In the genomic region with DNA sequence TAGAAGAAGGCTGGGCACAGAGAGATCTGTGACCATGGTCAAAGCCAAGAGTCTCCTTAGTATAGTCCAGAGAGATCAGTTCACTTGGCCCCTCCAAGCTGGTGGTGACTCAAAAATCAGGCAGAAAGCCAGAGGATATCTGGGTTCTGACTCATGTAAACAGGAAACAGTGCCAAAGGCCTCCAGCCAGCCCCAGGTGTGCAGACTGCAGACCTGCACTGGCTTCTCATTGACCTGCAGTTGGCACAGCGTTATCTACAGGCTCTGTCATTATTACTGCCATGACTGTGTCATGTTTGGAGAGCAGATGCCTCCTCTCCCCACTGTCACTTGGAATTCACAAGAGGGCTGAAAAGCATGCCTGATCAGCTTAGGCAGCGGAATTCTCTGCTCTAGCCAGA, we compare ENCODE assay signal across 8 cellular contexts.
DNase-seq lines count a peak whose midpoint lies in the region; ATAC-seq and TF ChIP-seq lines count a peak whose summit lies in the region.

No MANE protein-coding gene starts in this region.

- no peaks in the 10 kb centered on the region for H3K36me3 ChIP-seq in hepatocyte (replicated peaks; ENCODE audit: insufficient read depth, low read depth)
- H3K36me3 ChIP-seq in tibial artery: no peaks in the 10 kb centered on the region

- H3K4me1 ChIP-seq in hepatocyte (ENCODE audit: insufficient read depth) (peaks cover 7% of the 10 kb centered on the region), tibial artery (peaks cover 0 to 74% (median 54%) of the 10 kb centered on the region in 4 donors)

- H3K27ac ChIP-seq in hepatocyte (no peak overlapping the region), tibial artery (peak overlapping the region; percentile 64 to 80)

- H3K9me2 ChIP-seq in hepatocyte (replicated peaks; ENCODE audit: insufficient read depth): no peaks in the 10 kb centered on the region

- WGBS in hepatocyte (ENCODE audit: low lambda C conversion rate, missing lambda C conversion rate): 39% methylated on average over 2 of the region's 2 CpGs

- H3K4me3 ChIP-seq in hepatocyte: no peak overlapping the region
- no peak overlapping the region for H3K4me3 ChIP-seq in tibial artery

- no peak overlapping the region for H2AFZ ChIP-seq in hepatocyte

- TF ChIP-seq CTCF in hepatocyte (IDR thresholded peaks at IDR 0.05; ENCODE audit: poor library complexity) (no peak), tibial artery (IDR thresholded peaks at IDR 0.05) (no peak)

- H3K27me3 ChIP-seq in hepatocyte (no peaks in the 10 kb centered on the region), tibial artery (no peaks in the 10 kb centered on the region)

- no peak overlapping the region for H3K4me2 ChIP-seq in hepatocyte

- peak; percentile 94 for DNase-seq in HT1080 (ENCODE audit: low read depth)
- DNase-seq in SW 1271 (lab: John Stamatoyannopoulos, UW): peak; percentile 69 to 90
- DNase-seq in hepatocyte (ENCODE audit: low spot score): peak; percentile 79
- DNase-seq in tibial artery: peak; percentile 55 to 74
- DNase-seq in NCI-H82 treated with DMSO at 0.1 percent for 48 hours (lab: John Stamatoyannopoulos, UW; ENCODE audit: unreplicated experiment): no peak
- DNase-seq in stimulated activated CD4-positive, alpha-beta T cell treated with anti-CD3 and anti-CD28 coated beads, Interleukin-2, amount 100 ng/mL, for 24 hours: no peak
- DNase-seq in activated naive CD4-positive, alpha-beta T cell treated with Interleukin-2 at 50 U/mL for 16 hours: no peak

- no peak for ATAC-seq in GM19395 (IDR thresholded peaks at IDR 0.05; ENCODE audit: unreplicated experiment)

- no peaks in the 10 kb centered on the region for H3K79me2 ChIP-seq in hepatocyte

- H4K20me1 ChIP-seq in hepatocyte (ENCODE audit: insufficient read depth, poor library complexity, severe bottlenecking): no peaks in the 10 kb centered on the region

- H3K9me3 ChIP-seq in hepatocyte (ENCODE audit: low read depth) (no peaks in the 10 kb centered on the region), tibial artery (no peaks in the 10 kb centered on the region)

- intact Hi-C loops in tibial artery (cut with DNase I; ENCODE audit: low total_unique reads): no loop called here

Comparison
In these comparisons a context has a peak if more than half of its experiments do, and no peak if none do; other contexts are left out.
1. DNase-seq: peak in HT1080 (single experiment), SW 1271 (2 of 2), hepatocyte (single experiment) and tibial artery (2 of 2); none in NCI-H82 treated with DMSO at 0.1 percent for 48 hours (single experiment), stimulated activated CD4-positive, alpha-beta T cell treated with anti-CD3 and anti-CD28 coated beads, Interleukin-2, amount 100 ng/mL, for 24 hours (0 of 2) and activated naive CD4-positive, alpha-beta T cell treated with Interleukin-2 at 50 U/mL for 16 hours (single experiment).